Comparison of ENCODE assay signal across 1 cellular context in genomic region chr10:102675887-102676616, GRCh38.
TF ChIP-seq lines count a peak whose summit lies in the region.

No MANE protein-coding gene starts in this region.

TF ChIP-seq in K562, 482 proteins besides CTCF, POLR2A, EP300 and RAD21:
- TF ChIP-seq, protein P1, sequence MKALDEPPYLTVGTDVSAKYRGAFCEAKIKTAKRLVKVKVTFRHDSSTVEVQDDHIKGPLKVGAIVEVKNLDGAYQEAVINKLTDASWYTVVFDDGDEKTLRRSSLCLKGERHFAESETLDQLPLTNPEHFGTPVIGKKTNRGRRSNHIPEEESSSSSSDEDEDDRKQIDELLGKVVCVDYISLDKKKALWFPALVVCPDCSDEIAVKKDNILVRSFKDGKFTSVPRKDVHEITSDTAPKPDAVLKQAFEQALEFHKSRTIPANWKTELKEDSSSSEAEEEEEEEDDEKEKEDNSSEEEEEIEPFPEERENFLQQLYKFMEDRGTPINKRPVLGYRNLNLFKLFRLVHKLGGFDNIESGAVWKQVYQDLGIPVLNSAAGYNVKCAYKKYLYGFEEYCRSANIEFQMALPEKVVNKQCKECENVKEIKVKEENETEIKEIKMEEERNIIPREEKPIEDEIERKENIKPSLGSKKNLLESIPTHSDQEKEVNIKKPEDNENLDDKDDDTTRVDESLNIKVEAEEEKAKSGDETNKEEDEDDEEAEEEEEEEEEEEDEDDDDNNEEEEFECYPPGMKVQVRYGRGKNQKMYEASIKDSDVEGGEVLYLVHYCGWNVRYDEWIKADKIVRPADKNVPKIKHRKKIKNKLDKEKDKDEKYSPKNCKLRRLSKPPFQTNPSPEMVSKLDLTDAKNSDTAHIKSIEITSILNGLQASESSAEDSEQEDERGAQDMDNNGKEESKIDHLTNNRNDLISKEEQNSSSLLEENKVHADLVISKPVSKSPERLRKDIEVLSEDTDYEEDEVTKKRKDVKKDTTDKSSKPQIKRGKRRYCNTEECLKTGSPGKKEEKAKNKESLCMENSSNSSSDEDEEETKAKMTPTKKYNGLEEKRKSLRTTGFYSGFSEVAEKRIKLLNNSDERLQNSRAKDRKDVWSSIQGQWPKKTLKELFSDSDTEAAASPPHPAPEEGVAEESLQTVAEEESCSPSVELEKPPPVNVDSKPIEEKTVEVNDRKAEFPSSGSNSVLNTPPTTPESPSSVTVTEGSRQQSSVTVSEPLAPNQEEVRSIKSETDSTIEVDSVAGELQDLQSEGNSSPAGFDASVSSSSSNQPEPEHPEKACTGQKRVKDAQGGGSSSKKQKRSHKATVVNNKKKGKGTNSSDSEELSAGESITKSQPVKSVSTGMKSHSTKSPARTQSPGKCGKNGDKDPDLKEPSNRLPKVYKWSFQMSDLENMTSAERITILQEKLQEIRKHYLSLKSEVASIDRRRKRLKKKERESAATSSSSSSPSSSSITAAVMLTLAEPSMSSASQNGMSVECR (CRISPR knock-in tag; IDR thresholded peaks at IDR 0.05) = no peak
- TF ChIP-seq VEZF1 (CRISPR knock-in tag; IDR thresholded peaks at IDR 0.05) (peak; percentile 48; the same call in 1 of the 2 replicates), CREM (IDR thresholded peaks at IDR 0.05; ENCODE audit: low read depth) (0 out of 2 replicates have a peak, but pooled peaks have one; percentile 31), SRSF9 (IDR thresholded peaks at IDR 0.05; ENCODE audit: borderline replicate concordance, low read depth, low read length) (no peak), SMARCE1 (IDR thresholded peaks at IDR 0.05) (peak; percentile 41; the same call in 1 of the 2 replicates), CHAMP1 (IDR thresholded peaks at IDR 0.05) (no peak), KLF10 (CRISPR knock-in tag; IDR thresholded peaks at IDR 0.05) (no peak), POLR2B (IDR thresholded peaks at IDR 0.05; ENCODE audit: low read depth, partially characterized antibody) (no peak), DDX20 (tag; IDR thresholded peaks at IDR 0.05; ENCODE audit: low read depth) (no peak), ZNF778 (CRISPR knock-in tag; IDR thresholded peaks at IDR 0.05) (no peak), MAFF (IDR thresholded peaks at IDR 0.05; ENCODE audit: low read length) (peak; percentile 14; the same call in 1 of the 2 replicates), SPI1 (IDR thresholded peaks at IDR 0.05; ENCODE audit: borderline replicate concordance, low read depth, low read length) (peak; percentile 49; the same call in 1 of the 2 replicates), NFE2 (IDR thresholded peaks at IDR 0.05; ENCODE audit: low read depth) (peak; percentile 70; the same call in 1 of the 2 replicates), KDM1A (IDR thresholded peaks at IDR 0.05) (peak in 1 of 2 experiments; percentile 21; a peak in 2 of 4 replicates), GABPA (tag; conservative IDR thresholded peaks at IDR 0.05; ENCODE audit: low read depth) (0 out of 2 replicates have a peak, but pooled peaks have one; percentile 24), RCOR1 (IDR thresholded peaks at IDR 0.05; ENCODE audit: borderline replicate concordance in 1 of 2, low read depth in 2 of 2, low read length in 2 of 2) (peak in 1 of 2 experiments; percentile 81; a peak in 2 of 4 replicates), TGIF2 (CRISPR knock-in tag; IDR thresholded peaks at IDR 0.05) (no peak), CHD1 (IDR thresholded peaks at IDR 0.05; ENCODE audit: low read length) (no peak), ZNF175 (CRISPR knock-in tag; IDR thresholded peaks at IDR 0.05; ENCODE audit: low read depth) (no peak), ZNF384 (IDR thresholded peaks at IDR 0.05; ENCODE audit: low read depth, low read length) (peak; percentile 67), PRMT5 (CRISPR knock-in tag; IDR thresholded peaks at IDR 0.05) (no peak), TEAD4 (IDR thresholded peaks at IDR 0.05; ENCODE audit: low read length) (peak; percentile 55; the same call in 1 of the 2 replicates), TEAD4 (CRISPR knock-in tag; IDR thresholded peaks at IDR 0.05; ENCODE audit: borderline replicate concordance) (no peak), SUPT5H (IDR thresholded peaks at IDR 0.05) (no peak)
- TF ChIP-seq, protein P2, sequence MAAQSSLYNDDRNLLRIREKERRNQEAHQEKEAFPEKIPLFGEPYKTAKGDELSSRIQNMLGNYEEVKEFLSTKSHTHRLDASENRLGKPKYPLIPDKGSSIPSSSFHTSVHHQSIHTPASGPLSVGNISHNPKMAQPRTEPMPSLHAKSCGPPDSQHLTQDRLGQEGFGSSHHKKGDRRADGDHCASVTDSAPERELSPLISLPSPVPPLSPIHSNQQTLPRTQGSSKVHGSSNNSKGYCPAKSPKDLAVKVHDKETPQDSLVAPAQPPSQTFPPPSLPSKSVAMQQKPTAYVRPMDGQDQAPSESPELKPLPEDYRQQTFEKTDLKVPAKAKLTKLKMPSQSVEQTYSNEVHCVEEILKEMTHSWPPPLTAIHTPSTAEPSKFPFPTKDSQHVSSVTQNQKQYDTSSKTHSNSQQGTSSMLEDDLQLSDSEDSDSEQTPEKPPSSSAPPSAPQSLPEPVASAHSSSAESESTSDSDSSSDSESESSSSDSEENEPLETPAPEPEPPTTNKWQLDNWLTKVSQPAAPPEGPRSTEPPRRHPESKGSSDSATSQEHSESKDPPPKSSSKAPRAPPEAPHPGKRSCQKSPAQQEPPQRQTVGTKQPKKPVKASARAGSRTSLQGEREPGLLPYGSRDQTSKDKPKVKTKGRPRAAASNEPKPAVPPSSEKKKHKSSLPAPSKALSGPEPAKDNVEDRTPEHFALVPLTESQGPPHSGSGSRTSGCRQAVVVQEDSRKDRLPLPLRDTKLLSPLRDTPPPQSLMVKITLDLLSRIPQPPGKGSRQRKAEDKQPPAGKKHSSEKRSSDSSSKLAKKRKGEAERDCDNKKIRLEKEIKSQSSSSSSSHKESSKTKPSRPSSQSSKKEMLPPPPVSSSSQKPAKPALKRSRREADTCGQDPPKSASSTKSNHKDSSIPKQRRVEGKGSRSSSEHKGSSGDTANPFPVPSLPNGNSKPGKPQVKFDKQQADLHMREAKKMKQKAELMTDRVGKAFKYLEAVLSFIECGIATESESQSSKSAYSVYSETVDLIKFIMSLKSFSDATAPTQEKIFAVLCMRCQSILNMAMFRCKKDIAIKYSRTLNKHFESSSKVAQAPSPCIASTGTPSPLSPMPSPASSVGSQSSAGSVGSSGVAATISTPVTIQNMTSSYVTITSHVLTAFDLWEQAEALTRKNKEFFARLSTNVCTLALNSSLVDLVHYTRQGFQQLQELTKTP (IDR thresholded peaks at IDR 0.05; ENCODE audit: low read depth in 1 of 2, partially characterized antibody in 2 of 2) = no peak
- TF ChIP-seq, protein P3, sequence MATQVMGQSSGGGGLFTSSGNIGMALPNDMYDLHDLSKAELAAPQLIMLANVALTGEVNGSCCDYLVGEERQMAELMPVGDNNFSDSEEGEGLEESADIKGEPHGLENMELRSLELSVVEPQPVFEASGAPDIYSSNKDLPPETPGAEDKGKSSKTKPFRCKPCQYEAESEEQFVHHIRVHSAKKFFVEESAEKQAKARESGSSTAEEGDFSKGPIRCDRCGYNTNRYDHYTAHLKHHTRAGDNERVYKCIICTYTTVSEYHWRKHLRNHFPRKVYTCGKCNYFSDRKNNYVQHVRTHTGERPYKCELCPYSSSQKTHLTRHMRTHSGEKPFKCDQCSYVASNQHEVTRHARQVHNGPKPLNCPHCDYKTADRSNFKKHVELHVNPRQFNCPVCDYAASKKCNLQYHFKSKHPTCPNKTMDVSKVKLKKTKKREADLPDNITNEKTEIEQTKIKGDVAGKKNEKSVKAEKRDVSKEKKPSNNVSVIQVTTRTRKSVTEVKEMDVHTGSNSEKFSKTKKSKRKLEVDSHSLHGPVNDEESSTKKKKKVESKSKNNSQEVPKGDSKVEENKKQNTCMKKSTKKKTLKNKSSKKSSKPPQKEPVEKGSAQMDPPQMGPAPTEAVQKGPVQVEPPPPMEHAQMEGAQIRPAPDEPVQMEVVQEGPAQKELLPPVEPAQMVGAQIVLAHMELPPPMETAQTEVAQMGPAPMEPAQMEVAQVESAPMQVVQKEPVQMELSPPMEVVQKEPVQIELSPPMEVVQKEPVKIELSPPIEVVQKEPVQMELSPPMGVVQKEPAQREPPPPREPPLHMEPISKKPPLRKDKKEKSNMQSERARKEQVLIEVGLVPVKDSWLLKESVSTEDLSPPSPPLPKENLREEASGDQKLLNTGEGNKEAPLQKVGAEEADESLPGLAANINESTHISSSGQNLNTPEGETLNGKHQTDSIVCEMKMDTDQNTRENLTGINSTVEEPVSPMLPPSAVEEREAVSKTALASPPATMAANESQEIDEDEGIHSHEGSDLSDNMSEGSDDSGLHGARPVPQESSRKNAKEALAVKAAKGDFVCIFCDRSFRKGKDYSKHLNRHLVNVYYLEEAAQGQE (CRISPR knock-in tag; IDR thresholded peaks at IDR 0.05; ENCODE audit: low read depth) = no peak
- TF ChIP-seq, protein P4, sequence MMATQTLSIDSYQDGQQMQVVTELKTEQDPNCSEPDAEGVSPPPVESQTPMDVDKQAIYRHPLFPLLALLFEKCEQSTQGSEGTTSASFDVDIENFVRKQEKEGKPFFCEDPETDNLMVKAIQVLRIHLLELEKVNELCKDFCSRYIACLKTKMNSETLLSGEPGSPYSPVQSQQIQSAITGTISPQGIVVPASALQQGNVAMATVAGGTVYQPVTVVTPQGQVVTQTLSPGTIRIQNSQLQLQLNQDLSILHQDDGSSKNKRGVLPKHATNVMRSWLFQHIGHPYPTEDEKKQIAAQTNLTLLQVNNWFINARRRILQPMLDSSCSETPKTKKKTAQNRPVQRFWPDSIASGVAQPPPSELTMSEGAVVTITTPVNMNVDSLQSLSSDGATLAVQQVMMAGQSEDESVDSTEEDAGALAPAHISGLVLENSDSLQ (IDR thresholded peaks at IDR 0.05) = no peak; the same call in 1 of the 2 replicates
- TF ChIP-seq, protein P5, sequence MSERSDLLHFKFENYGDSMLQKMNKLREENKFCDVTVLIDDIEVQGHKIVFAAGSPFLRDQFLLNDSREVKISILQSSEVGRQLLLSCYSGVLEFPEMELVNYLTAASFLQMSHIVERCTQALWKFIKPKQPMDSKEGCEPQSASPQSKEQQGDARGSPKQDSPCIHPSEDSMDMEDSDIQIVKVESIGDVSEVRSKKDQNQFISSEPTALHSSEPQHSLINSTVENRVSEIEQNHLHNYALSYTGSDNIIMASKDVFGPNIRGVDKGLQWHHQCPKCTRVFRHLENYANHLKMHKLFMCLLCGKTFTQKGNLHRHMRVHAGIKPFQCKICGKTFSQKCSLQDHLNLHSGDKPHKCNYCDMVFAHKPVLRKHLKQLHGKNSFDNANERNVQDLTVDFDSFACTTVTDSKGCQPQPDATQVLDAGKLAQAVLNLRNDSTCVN (CRISPR knock-in tag; IDR thresholded peaks at IDR 0.05) = no peak
